In the genomic region with DNA sequence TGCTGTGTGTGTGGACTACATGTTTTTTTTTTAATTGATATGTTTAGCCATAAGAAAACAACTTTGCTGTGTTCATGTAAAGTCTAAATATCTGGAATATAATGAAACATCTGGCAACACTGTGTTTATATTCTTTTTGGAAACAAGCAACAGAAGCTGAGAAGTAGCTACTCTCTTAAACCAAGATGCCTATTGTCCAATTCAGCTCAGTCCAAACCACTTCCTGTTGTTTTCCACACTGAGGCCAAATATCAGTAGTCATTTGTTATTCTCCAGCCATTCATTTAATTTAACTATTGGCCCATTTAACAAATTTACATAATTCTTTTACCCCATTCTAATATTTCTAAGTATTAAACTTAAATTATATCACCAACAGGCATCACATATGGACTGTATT, we compare ENCODE assay signal across 15 cellular contexts.
DNase-seq lines count a peak whose midpoint lies in the region; TF ChIP-seq lines count a peak whose summit lies in the region.
"Had no signal": no experiment of that assay in that cellular context is flagged by ENCODE, and none has a peak within 500 bp of the region (broad histone marks: within the 10 kb centered on the region; RNA-seq: fewer than 3 reads in every experiment).

No MANE protein-coding gene starts in this region.

- H4K5ac ChIP-seq in mesendoderm (ENCODE audit: low read length): no peak overlapping the region

- no peak overlapping the region for H2BK5ac ChIP-seq in mesendoderm (ENCODE audit: low read length)

- no peak overlapping the region for H3K4me2 ChIP-seq in GM23248 (ENCODE audit: unreplicated experiment)
- H3K4me2 ChIP-seq in mesendoderm (ENCODE audit: low read length): no peak overlapping the region
- H3K4me2 ChIP-seq: A549, BLaER1, GM23338 had no signal

- intact Hi-C loops in thyroid gland (cut with DNase I): no loop called here

- H3K36me3 ChIP-seq in GM23248 (ENCODE audit: low read depth) (no peaks in the 10 kb centered on the region), mesendoderm (ENCODE audit: control insufficient read depth, insufficient read depth, low read length) (no peaks in the 10 kb centered on the region), thyroid gland (no peaks in the 10 kb centered on the region)
- H3K36me3 ChIP-seq: BLaER1 had no signal

- H3K56ac ChIP-seq in mesendoderm (ENCODE audit: low read length): no peak overlapping the region

- no peak overlapping the region for H4K8ac ChIP-seq in mesendoderm (ENCODE audit: low read depth, low read length)

- no peaks in the 10 kb centered on the region for H3K27me3 ChIP-seq in GM23248 (replicated peaks; ENCODE audit: insufficient read depth)
- no peaks in the 10 kb centered on the region for H3K27me3 ChIP-seq in mesendoderm (ENCODE audit: insufficient read depth, low read length, poor library complexity)
- no peaks in the 10 kb centered on the region for H3K27me3 ChIP-seq in thyroid gland
- H3K27me3 ChIP-seq: BLaER1 had no signal

- no peaks in the 10 kb centered on the region for H3K9me3 ChIP-seq in GM23248 (ENCODE audit: low read depth)
- H3K9me3 ChIP-seq in thyroid gland: no peaks in the 10 kb centered on the region
- H3K9me3 ChIP-seq: A549, BLaER1, Caco-2 had no signal

- H3K27ac ChIP-seq in GM23248: no peak overlapping the region
- no peak overlapping the region for H3K27ac ChIP-seq in mesendoderm (ENCODE audit: low read depth, low read length)
- H3K27ac ChIP-seq in thyroid gland: no peak overlapping the region
- H3K27ac ChIP-seq: A549, BLaER1 had no signal

- no peak overlapping the region for H2AK5ac ChIP-seq in mesendoderm (ENCODE audit: low read length)

- in situ Hi-C loops in GM23248 (cut with MboI): no loop called here

- H3K79me1 ChIP-seq in mesendoderm (ENCODE audit: low read length): no peaks in the 10 kb centered on the region

- H3K23ac ChIP-seq in mesendoderm (ENCODE audit: low read length): no peak overlapping the region

- H3K79me2 ChIP-seq in GM23248 (ENCODE audit: insufficient read depth): no peaks in the 10 kb centered on the region
- no peaks in the 10 kb centered on the region for H3K79me2 ChIP-seq in mesendoderm (ENCODE audit: control insufficient read depth, insufficient read depth, low read length)

- H3K4me3 ChIP-seq in GM23248: no peak overlapping the region
- H3K4me3 ChIP-seq in choroid plexus epithelial cell (ENCODE audit: low read depth, low read length): no peak overlapping the region
- no peak overlapping the region for H3K4me3 ChIP-seq in fibroblast of pulmonary artery (replicated peaks; ENCODE audit: low read depth, low read length)
- no peak overlapping the region for H3K4me3 ChIP-seq in mesendoderm (ENCODE audit: low read length)
- no peak overlapping the region for H3K4me3 ChIP-seq in thyroid gland (replicated peaks in 1 of 3)
- H3K4me3 ChIP-seq: A549, BLaER1, GM12878, GM23338 had no signal

- H2BK120ac ChIP-seq in mesendoderm (ENCODE audit: low read depth, low read length): no peak overlapping the region

- no peak overlapping the region for H3K18ac ChIP-seq in mesendoderm (ENCODE audit: low read length)

- H3K9ac ChIP-seq in GM23248: no peak overlapping the region
- no peak overlapping the region for H3K9ac ChIP-seq in mesendoderm (ENCODE audit: low read length)
- H3K9ac ChIP-seq: BLaER1 had no signal

- no peak overlapping the region for H2BK15ac ChIP-seq in mesendoderm (replicated peaks; ENCODE audit: low read depth)

- no peak for TF ChIP-seq POLR2A in thyroid gland (IDR thresholded peaks at IDR 0.05)

- no peak for TF ChIP-seq CTCF in choroid plexus epithelial cell (conservative IDR thresholded peaks at IDR 0.05; ENCODE audit: low read depth, low read length)
- TF ChIP-seq CTCF in fibroblast of pulmonary artery (IDR thresholded peaks at IDR 0.05; ENCODE audit: low read length, missing control alignments): no peak
- TF ChIP-seq CTCF in thyroid gland (IDR thresholded peaks at IDR 0.05): no peak

- no peak overlapping the region for H3K4ac ChIP-seq in mesendoderm (ENCODE audit: low read depth, low read length)

- H4K20me1 ChIP-seq in GM23248 (ENCODE audit: insufficient read depth): no peaks in the 10 kb centered on the region
- H4K20me1 ChIP-seq: BLaER1 had no signal

- H2AFZ ChIP-seq in GM23248: no peak overlapping the region
- H2AFZ ChIP-seq: GM23338 had no signal

- H3K9me2 ChIP-seq in GM23248 (ENCODE audit: insufficient read depth): no peaks in the 10 kb centered on the region

- DNase-seq in GM23248: peak; percentile 3
- peak; percentile 16 for DNase-seq in choroid plexus epithelial cell (ENCODE audit: low read depth)
- DNase-seq in fibroblast of pulmonary artery (ENCODE audit: low read depth): peak; percentile 42
- no peak for DNase-seq in NCI-H510A (lab: John Stamatoyannopoulos, UW)
- DNase-seq in mesendoderm: no peak
- DNase-seq in islet precursor cell: no peak
- no peak for DNase-seq in thyroid gland
- DNase-seq: AML-193; Caco-2; CD8-positive, alpha-beta memory T cell; H7 had no signal

- H3K4me1 ChIP-seq in GM23248 (ENCODE audit: insufficient read depth) (no peaks in the 10 kb centered on the region), mesendoderm (ENCODE audit: control insufficient read depth, low read depth, low read length) (no peaks in the 10 kb centered on the region), thyroid gland (no peaks in the 10 kb centered on the region)
- H3K4me1 ChIP-seq: A549, BLaER1, Caco-2 had no signal

- H3F3A ChIP-seq in GM23248 (ENCODE audit: insufficient read depth): no peaks in the 10 kb centered on the region

Comparison
In these comparisons a context has a peak if more than half of its experiments do, and no peak if none do; other contexts are left out.
1. DNase-seq: peak in GM23248 (single experiment), choroid plexus epithelial cell (single experiment) and fibroblast of pulmonary artery (single experiment); none in NCI-H510A (single experiment), mesendoderm (single experiment), islet precursor cell (single experiment) and thyroid gland (0 of 2).